Comparison of ENCODE assay signal across 27 cellular contexts in genomic region chr2:46042207-46042637, GRCh38.
DNase-seq lines count a peak whose midpoint lies in the region; ATAC-seq and TF ChIP-seq lines count a peak whose summit lies in the region.
"Had no signal": no experiment of that assay in that cellular context is flagged by ENCODE, and none has a peak within 500 bp of the region (broad histone marks: within the 10 kb centered on the region; RNA-seq: fewer than 3 reads in every experiment).

No MANE protein-coding gene starts in this region.

- H3K9me2 ChIP-seq in hepatocyte (replicated peaks; ENCODE audit: insufficient read depth): no peaks in the 10 kb centered on the region
- H3K9me2 ChIP-seq: SK-N-SH had no signal

- no peaks in the 10 kb centered on the region for H4K20me1 ChIP-seq in hepatocyte (ENCODE audit: insufficient read depth, poor library complexity, severe bottlenecking)

- intact Hi-C loops in upper lobe of right lung (cut with DNase I): no loop called here

- no peak overlapping the region for H3K4me3 ChIP-seq in hepatocyte
- no peak overlapping the region for H3K4me3 ChIP-seq in upper lobe of right lung
- H3K4me3 ChIP-seq in coronary artery: no peak overlapping the region
- H3K4me3 ChIP-seq: dorsolateral prefrontal cortex, gastroesophageal sphincter, uterus had no signal

- H3K9me3 ChIP-seq in hepatocyte (ENCODE audit: low read depth) (no peaks in the 10 kb centered on the region), upper lobe of right lung (no peaks in the 10 kb centered on the region)
- H3K9me3 ChIP-seq: gastroesophageal sphincter, SK-N-SH, uterus had no signal

- 54% methylated on average over 4 of the region's 4 CpGs for WGBS in hepatocyte (ENCODE audit: low lambda C conversion rate, missing lambda C conversion rate)

- H3K27ac ChIP-seq in hepatocyte (peak overlapping the region; percentile 18), upper lobe of right lung (no peak overlapping the region), coronary artery (no peak overlapping the region)
- H3K27ac ChIP-seq: dorsolateral prefrontal cortex, gastroesophageal sphincter, parathyroid adenoma had no signal

- DNase-seq in SIG-M5 treated with dmso at 0.1 percent for 504 hours (lab: John Stamatoyannopoulos, UW; ENCODE audit: unreplicated experiment) (peak; percentile 64), SIG-M5 (lab: John Stamatoyannopoulos, UW) (no peak), hepatocyte (ENCODE audit: low spot score) (no peak), medulla oblongata (ENCODE audit: extremely low spot score) (peak; percentile 22), upper lobe of right lung (no peak), coronary artery (ENCODE audit: low spot score) (no peak), activated gamma-delta T cell (lab: John Stamatoyannopoulos, UW) (no peak), T-helper 2 cell (no peak)
- DNase-seq: activated CD4-positive, alpha-beta T cell treated with anti-CD3 and anti-CD28 coated beads for 4 hours; activated CD8-positive, alpha-beta memory T cell treated with anti-CD3 and anti-CD28 coated beads for 24 hours; activated naive CD4-positive, alpha-beta T cell; activated T-cell treated with anti-CD3 and anti-CD28 coated beads, Interleukin-2, amount 50 U/mL, for 1 hour; AML-193; CD8-positive, alpha-beta T cell; cerebellar nuclear complex; dorsolateral prefrontal cortex; NCI-H1417; NCI-H2081; NCI-H446; NCI-H774; SK-N-SH; stimulated activated CD4-positive, alpha-beta T cell treated with anti-CD3 and anti-CD28 coated beads, Interleukin-12 subunit alpha, Interleukin-12 subunit beta, amount 100 ng/mL, for 4 hours; stimulated activated CD4-positive, alpha-beta T cell treated with anti-CD3 and anti-CD28 coated beads, Interleukin-4, amount 100 ng/mL, for 24 hours; uterus had no signal

- H3K4me1 ChIP-seq in hepatocyte (ENCODE audit: insufficient read depth): peaks cover 34% of the 10 kb centered on the region
- peaks cover 23% of the 10 kb centered on the region for H3K4me1 ChIP-seq in upper lobe of right lung
- H3K4me1 ChIP-seq: uterus had no signal

- H3K36me3 ChIP-seq in hepatocyte (replicated peaks; ENCODE audit: insufficient read depth, low read depth): no peaks in the 10 kb centered on the region
- no peaks in the 10 kb centered on the region for H3K36me3 ChIP-seq in upper lobe of right lung
- H3K36me3 ChIP-seq: uterus had no signal

- no peaks in the 10 kb centered on the region for H3K79me2 ChIP-seq in hepatocyte
- H3K79me2 ChIP-seq: parathyroid adenoma had no signal

- H3K4me2 ChIP-seq in hepatocyte: peak overlapping the region; percentile 12
- H3K4me2 ChIP-seq: SK-N-SH had no signal

- no peak for TF ChIP-seq CTCF in hepatocyte (IDR thresholded peaks at IDR 0.05; ENCODE audit: poor library complexity)
- no peak for TF ChIP-seq CTCF in upper lobe of right lung (IDR thresholded peaks at IDR 0.05)
- no peak for TF ChIP-seq CTCF in coronary artery (IDR thresholded peaks at IDR 0.05)

- H3K27me3 ChIP-seq in hepatocyte (no peaks in the 10 kb centered on the region), upper lobe of right lung (no peaks in the 10 kb centered on the region)
- H3K27me3 ChIP-seq: dorsolateral prefrontal cortex, gastroesophageal sphincter, uterus had no signal

- ATAC-seq in upper lobe of right lung: peak; percentile 36
- ATAC-seq: CD8-positive, alpha-beta T cell; gastroesophageal sphincter; stimulated activated memory B cell treated with anti-CD40 and anti-IgM and Interleukin-4, amounts not matched to agents 10 μg/mL and 1 μg/mL and 100 μg/mL, for 72 hours had no signal

- H2AFZ ChIP-seq in hepatocyte: no peak overlapping the region
- H2AFZ ChIP-seq: parathyroid adenoma had no signal

Comparison
In these comparisons a context has a peak if more than half of its experiments do, and no peak if none do; other contexts are left out.
1. DNase-seq: peak in SIG-M5 treated with dmso at 0.1 percent for 504 hours (single experiment) and medulla oblongata (single experiment); none in SIG-M5 (single experiment), hepatocyte (single experiment), upper lobe of right lung (single experiment), coronary artery (single experiment), activated gamma-delta T cell (single experiment) and T-helper 2 cell (0 of 5).